1 cellular context compared by ENCODE assay signal in the genomic region with DNA sequence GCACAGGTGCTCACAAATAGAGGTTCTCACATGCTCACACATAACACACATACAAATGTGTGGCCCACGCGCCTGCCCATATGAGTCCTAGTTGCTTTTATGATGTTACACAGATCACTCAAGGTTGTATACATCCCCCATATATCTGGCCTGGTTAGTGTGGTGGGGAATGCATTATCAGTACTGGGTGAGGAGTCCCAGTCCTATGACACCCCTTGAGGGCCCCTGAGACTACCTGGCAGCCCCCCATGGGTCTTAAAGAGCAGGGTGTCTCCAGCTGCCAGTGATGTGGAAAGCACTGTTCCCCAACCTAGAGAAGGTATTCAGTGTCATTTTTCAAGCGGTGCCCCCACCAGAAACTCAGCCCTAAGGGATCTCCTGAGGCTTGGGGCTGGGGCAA.
TF ChIP-seq lines count a peak whose summit lies in the region.

No MANE protein-coding gene starts in this region.

TF ChIP-seq in WTC11, 78 proteins besides CTCF, POLR2A, EP300 and RAD21 (continued from another document):
- TF ChIP-seq, protein P1, sequence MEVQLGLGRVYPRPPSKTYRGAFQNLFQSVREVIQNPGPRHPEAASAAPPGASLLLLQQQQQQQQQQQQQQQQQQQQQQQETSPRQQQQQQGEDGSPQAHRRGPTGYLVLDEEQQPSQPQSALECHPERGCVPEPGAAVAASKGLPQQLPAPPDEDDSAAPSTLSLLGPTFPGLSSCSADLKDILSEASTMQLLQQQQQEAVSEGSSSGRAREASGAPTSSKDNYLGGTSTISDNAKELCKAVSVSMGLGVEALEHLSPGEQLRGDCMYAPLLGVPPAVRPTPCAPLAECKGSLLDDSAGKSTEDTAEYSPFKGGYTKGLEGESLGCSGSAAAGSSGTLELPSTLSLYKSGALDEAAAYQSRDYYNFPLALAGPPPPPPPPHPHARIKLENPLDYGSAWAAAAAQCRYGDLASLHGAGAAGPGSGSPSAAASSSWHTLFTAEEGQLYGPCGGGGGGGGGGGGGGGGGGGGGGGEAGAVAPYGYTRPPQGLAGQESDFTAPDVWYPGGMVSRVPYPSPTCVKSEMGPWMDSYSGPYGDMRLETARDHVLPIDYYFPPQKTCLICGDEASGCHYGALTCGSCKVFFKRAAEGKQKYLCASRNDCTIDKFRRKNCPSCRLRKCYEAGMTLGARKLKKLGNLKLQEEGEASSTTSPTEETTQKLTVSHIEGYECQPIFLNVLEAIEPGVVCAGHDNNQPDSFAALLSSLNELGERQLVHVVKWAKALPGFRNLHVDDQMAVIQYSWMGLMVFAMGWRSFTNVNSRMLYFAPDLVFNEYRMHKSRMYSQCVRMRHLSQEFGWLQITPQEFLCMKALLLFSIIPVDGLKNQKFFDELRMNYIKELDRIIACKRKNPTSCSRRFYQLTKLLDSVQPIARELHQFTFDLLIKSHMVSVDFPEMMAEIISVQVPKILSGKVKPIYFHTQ (CRISPR knock-in tag; IDR thresholded peaks at IDR 0.05), result no peak
TF ChIP-seq in WTC11: peak in this region for 0.
